8 cellular contexts compared by ENCODE assay signal in genomic region chr2:55168221-55169154, GRCh38.
A peak's percentile ranks its signal among the peaks of the same experiment; 100 is the strongest.
DNase-seq lines count a peak whose midpoint lies in the region; ATAC-seq and TF ChIP-seq lines count a peak whose summit lies in the region.

No MANE protein-coding gene starts in this region.

- H3K27ac ChIP-seq in HL-60 (replicated peaks) = no peak overlapping the region
- peak overlapping the region in 1 of 5 donors; percentile 20 for H3K27ac ChIP-seq in adrenal gland
- H3K27ac ChIP-seq in psoas muscle = peak overlapping the region; percentile 21

- no peaks in the 10 kb centered on the region for H3K36me3 ChIP-seq in adrenal gland (replicated peaks in 1 of 2)
- no peaks in the 10 kb centered on the region for H3K36me3 ChIP-seq in psoas muscle (ENCODE audit: insufficient read depth in 1 of 2, low read depth in 1 of 2)

- H3K27me3 Mint-ChIP-seq in activated T-cell treated with anti-CD3 and anti-CD28 coated beads, Interleukin-2, amount 50 U/mL, for 24 hours = no peaks in the 10 kb centered on the region

- peaks cover 0 to 16% of the 10 kb centered on the region in 2 donors for H3K4me1 ChIP-seq in adrenal gland (replicated peaks in 1 of 2)
- no peaks in the 10 kb centered on the region for H3K4me1 ChIP-seq in psoas muscle

- no peak for TF ChIP-seq POLR2A in adrenal gland (IDR thresholded peaks at IDR 0.05)

- intact Hi-C loops in adrenal gland (cut with DNase I) = loop anchor here (5.0 to 10.0 kb wide), 3 partner anchors 121 to 154 kb away; no protein-coding TSS in a partner anchor
- intact Hi-C loops in left cardiac atrium (cut with DNase I) = loop anchor here (2.0 to 10.0 kb wide), 2 partner anchors 124 to 154 kb away; no protein-coding TSS in a partner anchor
- intact Hi-C loops in psoas muscle (cut with DNase I) = loop anchor here in 1 of 2 donors (5.0 kb wide), 1 partner anchor 266 kb away; no protein-coding TSS in a partner anchor

- H3K4me3 ChIP-seq in HL-60 (replicated peaks; ENCODE audit: insufficient read depth, low read length) = no peak overlapping the region
- H3K4me3 ChIP-seq in adrenal gland = no peak overlapping the region
- H3K4me3 ChIP-seq in psoas muscle = no peak overlapping the region

- no peaks in the 10 kb centered on the region for H3K27me3 ChIP-seq in HL-60 (ENCODE audit: insufficient read depth, poor library complexity, severe bottlenecking)
- no peaks in the 10 kb centered on the region for H3K27me3 ChIP-seq in adrenal gland
- H3K27me3 ChIP-seq in psoas muscle (ENCODE audit: insufficient read depth in 3 of 3, low read length in 2 of 3) = no peaks in the 10 kb centered on the region

- 36 to 41% (median 38%) methylated on average over 6 of the region's 6 CpGs for WGBS in adrenal gland, 4 donors
- 23 to 38% (median 30%) methylated on average over 6 of the region's 6 CpGs for WGBS in psoas muscle, 3 donors

- H3K36me3 Mint-ChIP-seq in activated T-cell treated with anti-CD3 and anti-CD28 coated beads, Interleukin-2, amount 50 U/mL, for 24 hours (ENCODE audit: low read depth) = no peaks in the 10 kb centered on the region

- ATAC-seq in left cardiac atrium (peak; percentile 73 to 83), psoas muscle (peak; percentile 54 to 85 (median 63)), GM18511 (IDR thresholded peaks at IDR 0.05; ENCODE audit: unreplicated experiment) (no peak)

- peaks cover 4% of the 10 kb centered on the region for H3K4me1 Mint-ChIP-seq in activated T-cell treated with anti-CD3 and anti-CD28 coated beads, Interleukin-2, amount 50 U/mL, for 24 hours (ENCODE audit: low read depth)

- peak; percentile 49 for TF ChIP-seq CTCF in HL-60 (IDR thresholded peaks at IDR 0.05; ENCODE audit: insufficient read depth, low read length)
- peak; percentile 32 to 90 (median 84) for TF ChIP-seq CTCF in adrenal gland (IDR thresholded peaks at IDR 0.05)
- peak; percentile 65 for TF ChIP-seq CTCF in psoas muscle (IDR thresholded peaks at IDR 0.05)

- no peak overlapping the region for H3K4me3 Mint-ChIP-seq in activated T-cell treated with anti-CD3 and anti-CD28 coated beads, Interleukin-2, amount 50 U/mL, for 24 hours

- no peaks in the 10 kb centered on the region for H3K9me3 ChIP-seq in adrenal gland (replicated peaks in 1 of 3)
- no peaks in the 10 kb centered on the region for H3K9me3 ChIP-seq in psoas muscle

- no peaks in the 10 kb centered on the region for H3K9me3 Mint-ChIP-seq in activated T-cell treated with anti-CD3 and anti-CD28 coated beads, Interleukin-2, amount 50 U/mL, for 24 hours

- DNase-seq in activated T-cell treated with anti-CD3 and anti-CD28 coated beads for 1 hour (ENCODE audit: low read depth) (peak; percentile 23), HL-60 (ENCODE audit: low read depth in 1 of 2, low spot score in 1 of 2) (peak in 1 of 2 experiments; percentile 65), NCI-H82 treated with DMSO at 0.1 percent for 48 hours (lab: John Stamatoyannopoulos, UW; ENCODE audit: unreplicated experiment) (peak; percentile 67), adrenal gland (peak; percentile 46 to 85 (median 64)), left cardiac atrium (peak; percentile 48), psoas muscle (peak in 1 of 2 donors; percentile 54)
- no peak for DNase-seq in activated T-cell treated with anti-CD3 and anti-CD28 coated beads, Interleukin-2, amount 50 U/mL, for 24 hours

- H3K27ac Mint-ChIP-seq in activated T-cell treated with anti-CD3 and anti-CD28 coated beads, Interleukin-2, amount 50 U/mL, for 24 hours = no peak overlapping the region
